8 cellular contexts compared by ENCODE assay signal in the genomic region with DNA sequence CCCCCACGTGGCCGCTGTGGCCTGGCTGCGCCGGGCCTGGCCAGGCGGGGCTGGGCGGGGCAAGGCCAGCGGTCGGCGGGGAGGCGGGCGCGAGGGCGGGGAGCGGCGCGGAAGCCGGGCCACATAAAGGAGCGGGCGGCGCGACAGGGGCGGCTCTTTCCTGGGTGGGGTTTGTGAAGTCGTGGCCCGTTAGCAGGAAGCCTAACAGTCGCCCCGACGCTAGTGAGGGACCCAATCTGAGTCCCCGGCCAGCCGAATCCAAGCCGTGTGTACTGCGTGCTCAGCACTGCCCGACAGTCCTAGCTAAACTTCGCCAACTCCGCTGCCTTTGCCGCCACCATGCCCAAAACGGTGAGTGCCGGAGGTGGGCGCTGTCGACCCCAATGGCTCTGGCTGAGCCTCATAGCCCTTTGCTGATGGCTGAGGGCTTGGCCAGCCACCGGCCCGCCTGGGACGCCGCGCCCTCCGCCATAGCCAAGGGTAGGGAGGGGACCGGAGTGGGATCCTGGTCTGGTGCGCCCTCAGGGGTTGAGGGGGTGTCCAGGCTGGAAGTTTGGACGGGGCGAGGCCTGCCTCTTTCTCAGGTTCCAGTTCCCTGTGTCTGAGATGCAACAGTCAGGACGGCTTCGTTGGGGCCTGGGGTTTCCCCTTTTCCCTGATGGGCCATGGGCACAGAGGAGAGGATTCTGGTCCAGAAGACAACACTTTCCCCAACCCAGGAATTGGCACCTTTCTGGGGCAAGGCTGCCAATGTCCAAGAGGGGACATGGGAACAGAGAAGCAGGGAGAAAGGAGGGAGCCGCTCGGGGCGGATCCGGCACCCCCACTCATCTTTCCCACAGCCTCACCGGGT. TPM values are rescaled to one million over a fixed set of nuclear protein-coding genes. Genes with fewer than 3 reads are reported as not detected.
A peak's percentile ranks its signal among the peaks of the same experiment; 100 is the strongest.
DNase-seq lines count a peak whose midpoint lies in the region; ATAC-seq and TF ChIP-seq lines count a peak whose summit lies in the region.

A gene (plus strand): TSS at position 152 of the 853 bp plus-strand sequence. CDS start 188 bp downstream, at position 340.

- H3K4me3 Mint-ChIP-seq in GM23338: peak within 1 kb of the TSS; percentile 79
- H3K4me3 Mint-ChIP-seq in chondrocyte (ENCODE audit: unreplicated experiment): peak within 1 kb of the TSS; percentile 93

- no peaks in the 10 kb centered on the region for H3F3A ChIP-seq in GM23338 (replicated peaks; ENCODE audit: low read depth)
- H3F3A ChIP-seq in MM.1S (ENCODE audit: insufficient read depth, low read length): peaks cover 4% of the 10 kb centered on the region; the same call in 1 of the 2 replicates

- H3K4me2 ChIP-seq in GM23338 (peak within 1 kb of the TSS; percentile 79), MM.1S (ENCODE audit: low read depth, low read length) (peak within 1 kb of the TSS; percentile 67; the same call in 1 of the 2 replicates)

- H3K79me2 ChIP-seq in GM23338 (replicated peaks; ENCODE audit: insufficient read depth) (peaks cover 41% of the 10 kb centered on the region), MM.1S (ENCODE audit: low read length) (peaks cover 51% of the 10 kb centered on the region)

- H3K4me1 Mint-ChIP-seq in GM23338 (peaks cover 21% of the 10 kb centered on the region), chondrocyte (ENCODE audit: low read depth) (peaks cover 37% of the 10 kb centered on the region)

- no peaks in the 10 kb centered on the region for H3K9me3 ChIP-seq in MM.1S (replicated peaks; ENCODE audit: insufficient read depth, low read length)

- peak within 1 kb of the TSS; percentile 74 for H3K9ac ChIP-seq in MM.1S (ENCODE audit: low read length)

- TF ChIP-seq CTCF in GM23338 (conservative IDR thresholded peaks at IDR 0.05; ENCODE audit: low read depth in 2 of 2): peak; percentile 23 to 37; a peak in 2 of 4 replicates
- peak; percentile 14; the same call in 1 of the 2 replicates for TF ChIP-seq CTCF in MM.1S (IDR thresholded peaks at IDR 0.05; ENCODE audit: low read length)
- peak; percentile 65 for TF ChIP-seq CTCF in chondrocyte (IDR thresholded peaks at IDR 0.05)

- ATAC-seq in GM23338 (peak; percentile 84), left lobe of liver (peak; percentile 96)

- H3K27ac Mint-ChIP-seq in GM23338 (peak within 1 kb of the TSS; percentile 99), chondrocyte (ENCODE audit: unreplicated experiment) (peak within 1 kb of the TSS; percentile 99)

- DNase-seq in GM03348 (ENCODE audit: low spot score): peak; percentile 86
- DNase-seq in GM23338 (ENCODE audit: low spot score): peak; percentile 51
- DNase-seq in MM.1S: peak; percentile 70
- peak; percentile 81 for DNase-seq in activated CD4-positive, CD25-positive, alpha-beta regulatory T cell treated with anti-CD3 and anti-CD28 coated beads, Interleukin-2, amount 50 U/mL, for 72 hours
- DNase-seq in chondrocyte (ENCODE audit: low spot score): no peak
- DNase-seq in left lobe of liver (ENCODE audit: low spot score): peak; percentile 80
- peak; percentile 74 for DNase-seq in stimulated activated CD4-positive, alpha-beta T cell treated with anti-CD3 and anti-CD28 coated beads, Interleukin-4, amount 100 ng/mL, for 24 hours
- no peak for DNase-seq in NCI-H345 (lab: John Stamatoyannopoulos, UW)

- H3K4me1 ChIP-seq in GM23338 (ENCODE audit: insufficient read depth): peaks cover 9% of the 10 kb centered on the region
- peaks cover 24% of the 10 kb centered on the region for H3K4me1 ChIP-seq in MM.1S (ENCODE audit: low read length)

- H3K4me3 ChIP-seq in GM23338 (peak within 1 kb of the TSS; percentile 62), MM.1S (ENCODE audit: low read length) (peak within 1 kb of the TSS; percentile 89)

- H4K20me1 ChIP-seq in GM23338 (replicated peaks; ENCODE audit: insufficient read depth) (no peaks in the 10 kb centered on the region), MM.1S (ENCODE audit: insufficient read depth, low read length) (no peaks in the 10 kb centered on the region)

- no peaks in the 10 kb centered on the region for H3K9me3 Mint-ChIP-seq in GM23338
- H3K9me3 Mint-ChIP-seq in chondrocyte (ENCODE audit: low read depth): peaks cover 10% of the 10 kb centered on the region

- H3K9me2 ChIP-seq in GM23338 (ENCODE audit: insufficient read depth) (no peaks in the 10 kb centered on the region), MM.1S (replicated peaks; ENCODE audit: insufficient read depth, low read length) (no peaks in the 10 kb centered on the region)

- H3K36me3 ChIP-seq in GM23338 (ENCODE audit: insufficient read depth) (no peaks in the 10 kb centered on the region), MM.1S (replicated peaks; ENCODE audit: insufficient read depth, low read length) (no peaks in the 10 kb centered on the region; the same call in 1 of the 2 replicates)

- peaks cover 6% of the 10 kb centered on the region for H3K36me3 Mint-ChIP-seq in GM23338 (ENCODE audit: low read depth)
- H3K36me3 Mint-ChIP-seq in chondrocyte (ENCODE audit: low read depth): no peaks in the 10 kb centered on the region

- H3K27ac ChIP-seq in GM23338 (ENCODE audit: low read depth) (no peak within 1 kb of the TSS), MM.1S (ENCODE audit: low read length) (peak within 1 kb of the TSS; percentile 65; the same call in 1 of the 2 replicates)

- H3K27me3 Mint-ChIP-seq in GM23338 (ENCODE audit: insufficient read depth, low read depth, poor library complexity): peaks cover 3% of the 10 kb centered on the region
- H3K27me3 Mint-ChIP-seq in chondrocyte (ENCODE audit: low read depth): no peaks in the 10 kb centered on the region

- no peak within 1 kb of the TSS for H2AFZ ChIP-seq in GM23338
- peak within 1 kb of the TSS; percentile 39; the same call in 1 of the 2 replicates for H2AFZ ChIP-seq in MM.1S (ENCODE audit: low read length)

- H3K27me3 ChIP-seq in GM23338 (ENCODE audit: insufficient read depth) (no peaks in the 10 kb centered on the region), MM.1S (replicated peaks; ENCODE audit: insufficient read depth, low read length) (no peaks in the 10 kb centered on the region)

TF ChIP-seq in GM23338, 12 proteins besides CTCF, POLR2A, EP300 and RAD21 (continues in another document):
- TF ChIP-seq POLR2AphosphoS5 (IDR thresholded peaks at IDR 0.05; ENCODE audit: low read depth): no peak
- TF ChIP-seq EZH2 (IDR thresholded peaks at IDR 0.05; ENCODE audit: low read depth, unreplicated experiment): no peak
- TF ChIP-seq ZNF114 (CRISPR knock-in tag; IDR thresholded peaks at IDR 0.05): no peak
- TF ChIP-seq, protein P1, sequence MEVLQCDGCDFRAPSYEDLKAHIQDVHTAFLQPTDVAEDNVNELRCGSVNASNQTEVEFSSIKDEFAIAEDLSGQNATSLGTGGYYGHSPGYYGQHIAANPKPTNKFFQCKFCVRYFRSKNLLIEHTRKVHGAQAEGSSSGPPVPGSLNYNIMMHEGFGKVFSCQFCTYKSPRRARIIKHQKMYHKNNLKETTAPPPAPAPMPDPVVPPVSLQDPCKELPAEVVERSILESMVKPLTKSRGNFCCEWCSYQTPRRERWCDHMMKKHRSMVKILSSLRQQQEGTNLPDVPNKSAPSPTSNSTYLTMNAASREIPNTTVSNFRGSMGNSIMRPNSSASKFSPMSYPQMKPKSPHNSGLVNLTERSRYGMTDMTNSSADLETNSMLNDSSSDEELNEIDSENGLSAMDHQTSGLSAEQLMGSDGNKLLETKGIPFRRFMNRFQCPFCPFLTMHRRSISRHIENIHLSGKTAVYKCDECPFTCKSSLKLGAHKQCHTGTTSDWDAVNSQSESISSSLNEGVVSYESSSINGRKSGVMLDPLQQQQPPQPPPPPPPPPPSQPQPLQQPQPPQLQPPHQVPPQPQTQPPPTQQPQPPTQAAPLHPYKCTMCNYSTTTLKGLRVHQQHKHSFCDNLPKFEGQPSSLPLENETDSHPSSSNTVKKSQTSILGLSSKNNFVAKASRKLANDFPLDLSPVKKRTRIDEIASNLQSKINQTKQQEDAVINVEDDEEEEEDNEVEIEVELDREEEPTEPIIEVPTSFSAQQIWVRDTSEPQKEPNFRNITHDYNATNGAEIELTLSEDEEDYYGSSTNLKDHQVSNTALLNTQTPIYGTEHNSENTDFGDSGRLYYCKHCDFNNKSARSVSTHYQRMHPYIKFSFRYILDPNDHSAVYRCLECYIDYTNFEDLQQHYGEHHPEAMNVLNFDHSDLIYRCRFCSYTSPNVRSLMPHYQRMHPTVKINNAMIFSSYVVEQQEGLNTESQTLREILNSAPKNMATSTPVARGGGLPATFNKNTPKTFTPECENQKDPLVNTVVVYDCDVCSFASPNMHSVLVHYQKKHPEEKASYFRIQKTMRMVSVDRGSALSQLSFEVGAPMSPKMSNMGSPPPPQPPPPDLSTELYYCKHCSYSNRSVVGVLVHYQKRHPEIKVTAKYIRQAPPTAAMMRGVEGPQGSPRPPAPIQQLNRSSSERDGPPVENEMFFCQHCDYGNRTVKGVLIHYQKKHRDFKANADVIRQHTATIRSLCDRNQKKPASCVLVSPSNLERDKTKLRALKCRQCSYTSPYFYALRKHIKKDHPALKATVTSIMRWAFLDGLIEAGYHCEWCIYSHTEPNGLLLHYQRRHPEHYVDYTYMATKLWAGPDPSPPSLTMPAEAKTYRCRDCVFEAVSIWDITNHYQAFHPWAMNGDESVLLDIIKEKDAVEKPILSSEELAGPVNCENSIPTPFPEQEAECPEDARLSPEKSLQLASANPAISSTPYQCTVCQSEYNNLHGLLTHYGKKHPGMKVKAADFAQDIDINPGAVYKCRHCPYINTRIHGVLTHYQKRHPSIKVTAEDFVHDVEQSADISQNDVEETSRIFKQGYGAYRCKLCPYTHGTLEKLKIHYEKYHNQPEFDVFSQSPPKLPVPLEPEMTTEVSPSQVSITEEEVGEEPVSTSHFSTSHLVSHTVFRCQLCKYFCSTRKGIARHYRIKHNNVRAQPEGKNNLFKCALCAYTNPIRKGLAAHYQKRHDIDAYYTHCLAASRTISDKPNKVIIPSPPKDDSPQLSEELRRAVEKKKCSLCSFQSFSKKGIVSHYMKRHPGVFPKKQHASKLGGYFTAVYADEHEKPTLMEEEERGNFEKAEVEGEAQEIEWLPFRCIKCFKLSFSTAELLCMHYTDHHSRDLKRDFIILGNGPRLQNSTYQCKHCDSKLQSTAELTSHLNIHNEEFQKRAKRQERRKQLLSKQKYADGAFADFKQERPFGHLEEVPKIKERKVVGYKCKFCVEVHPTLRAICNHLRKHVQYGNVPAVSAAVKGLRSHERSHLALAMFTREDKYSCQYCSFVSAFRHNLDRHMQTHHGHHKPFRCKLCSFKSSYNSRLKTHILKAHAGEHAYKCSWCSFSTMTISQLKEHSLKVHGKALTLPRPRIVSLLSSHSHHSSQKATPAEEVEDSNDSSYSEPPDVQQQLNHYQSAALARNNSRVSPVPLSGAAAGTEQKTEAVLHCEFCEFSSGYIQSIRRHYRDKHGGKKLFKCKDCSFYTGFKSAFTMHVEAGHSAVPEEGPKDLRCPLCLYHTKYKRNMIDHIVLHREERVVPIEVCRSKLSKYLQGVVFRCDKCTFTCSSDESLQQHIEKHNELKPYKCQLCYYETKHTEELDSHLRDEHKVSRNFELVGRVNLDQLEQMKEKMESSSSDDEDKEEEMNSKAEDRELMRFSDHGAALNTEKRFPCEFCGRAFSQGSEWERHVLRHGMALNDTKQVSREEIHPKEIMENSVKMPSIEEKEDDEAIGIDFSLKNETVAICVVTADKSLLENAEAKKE (CRISPR knock-in tag; IDR thresholded peaks at IDR 0.05): no peak

RNA-seq across cellular contexts. Expression of the gene that starts here (rescaled TPM):
- total RNA-seq in GM23338 (2014; rRNA removed; shearing (Covaris generic)): 111 and 120 TPM in 2 replicates
- 47.5 and 49.2 TPM in 2 replicates for polyA plus RNA-seq in GM23338 (2016; fragmentation: Nextera tagmentation; extraction: Ambion mirVana)
- total RNA-seq in chondrocyte: 335 to 384 TPM (median 382 TPM) in 3 replicates
- total RNA-seq in left lobe of liver: 88.7 TPM

Comparison
In these comparisons a context has a peak if more than half of its experiments do, and no peak if none do; other contexts are left out.
1. DNase-seq: peak in GM03348 (single experiment), GM23338 (single experiment), MM.1S (single experiment), activated CD4-positive, CD25-positive, alpha-beta regulatory T cell treated with anti-CD3 and anti-CD28 coated beads, Interleukin-2, amount 50 U/mL, for 72 hours (single experiment), left lobe of liver (single experiment) and stimulated activated CD4-positive, alpha-beta T cell treated with anti-CD3 and anti-CD28 coated beads, Interleukin-4, amount 100 ng/mL, for 24 hours (single experiment); none in chondrocyte (single experiment) and NCI-H345 (single experiment).
2. CTCF ChIP-seq: peak in every context shown above with its lines; median percentile 65 in chondrocyte; 30 in GM23338; 14 in MM.1S.